ENCODE assay signal across 16 cellular contexts in genomic region chr12:114690267-114691135, GRCh38. TPM values are rescaled to one million over a fixed set of nuclear protein-coding genes. Genes with fewer than 3 reads are reported as not detected.
"Had no signal": no experiment of that assay in that cellular context is flagged by ENCODE, and none has a peak within 500 bp of the region (broad histone marks: within the 10 kb centered on the region; RNA-seq: fewer than 3 reads in every experiment).

No MANE protein-coding gene starts in this region.

- H3K27ac ChIP-seq: cardiac muscle cell, heart left ventricle, pancreas, uterus had no signal

- H3K9me3 Mint-ChIP-seq: activated naive CD8-positive, alpha-beta T cell treated with anti-CD3 and anti-CD28 coated beads, Interleukin-2, amount 50 U/mL, for 24 hours; WTC11 had no signal

- H3K36me3 ChIP-seq: cardiac muscle cell, heart left ventricle, left ventricle myocardium inferior, pancreas, uterus had no signal

- H3K27me3 ChIP-seq: uterus had no signal

- H3K4me3 Mint-ChIP-seq: activated CD4-positive, alpha-beta T cell treated with anti-CD3 and anti-CD28 coated beads, Interleukin-2, amount 10 ng/mL, durations not matched to agents 24 days and 14 days; activated naive CD8-positive, alpha-beta T cell treated with anti-CD3 and anti-CD28 coated beads, Interleukin-2, amount 50 U/mL, for 24 hours; WTC11 had no signal

- H3K4me3 ChIP-seq: cardiac muscle cell, heart left ventricle, left ventricle myocardium inferior, pancreas, uterus had no signal

- H3K9me3 ChIP-seq: heart left ventricle, left ventricle myocardium inferior, pancreas, uterus had no signal

- ATAC-seq: activated naive CD8-positive, alpha-beta T cell treated with anti-CD3 and anti-CD28 coated beads, Interleukin-2, amount 50 U/mL, for 24 hours; heart left ventricle; pancreas; stimulated activated naive CD8-positive, alpha-beta T cell treated with anti-CD3 and anti-CD28 coated beads, Interleukin-15, Interleukin-2, amounts not matched to agents 100 U/mL and 50 U/mL, for 24 hours; WTC11 had no signal

- DNase-seq: activated CD4-positive, alpha-beta T cell treated with anti-CD3 and anti-CD28 coated beads, Interleukin-2, amount 10 ng/mL, durations not matched to agents 24 days and 14 days; activated CD8-positive, alpha-beta memory T cell treated with anti-CD3 and anti-CD28 coated beads for 24 hours; activated naive CD4-positive, alpha-beta T cell treated with Interleukin-2 at 50 U/mL for 16 hours; activated naive CD8-positive, alpha-beta T cell treated with anti-CD3 and anti-CD28 coated beads, Interleukin-2, amount 50 U/mL, for 24 hours; heart left ventricle; kidney; left ventricle myocardium inferior; mesenchymal stem cell; pancreas; stimulated activated CD4-positive, alpha-beta T cell treated with anti-CD3 and anti-CD28 coated beads, Interleukin-4, amount 100 ng/mL, for 1 hour; stimulated activated CD8-positive, alpha-beta memory T cell treated with anti-CD3 and anti-CD28 coated beads, Interleukin-4, amount 100 ng/mL, for 48 hours; stimulated activated naive CD8-positive, alpha-beta T cell treated with anti-CD3 and anti-CD28 coated beads, Interleukin-15, Interleukin-2, amounts not matched to agents 100 U/mL and 50 U/mL, for 24 hours; uterus had no signal

- H3K27ac Mint-ChIP-seq: activated CD4-positive, alpha-beta T cell treated with anti-CD3 and anti-CD28 coated beads, Interleukin-2, amount 10 ng/mL, durations not matched to agents 24 days and 14 days; activated naive CD8-positive, alpha-beta T cell treated with anti-CD3 and anti-CD28 coated beads, Interleukin-2, amount 50 U/mL, for 24 hours; WTC11 had no signal

- H3K36me3 Mint-ChIP-seq: WTC11 had no signal

- H3K4me1 Mint-ChIP-seq: activated CD4-positive, alpha-beta T cell treated with anti-CD3 and anti-CD28 coated beads, Interleukin-2, amount 10 ng/mL, durations not matched to agents 24 days and 14 days had no signal

RNA-seq across cellular contexts. Expression of gene TBX3, which starts 6.5 kb away (rescaled TPM):
- total RNA-seq: activated CD4-positive, alpha-beta T cell treated with anti-CD3 and anti-CD28 coated beads, Interleukin-2, amount 10 ng/mL, durations not matched to agents 24 days and 14 days had no signal
- polyA plus RNA-seq: neural cell had no signal
